In the genomic region with DNA sequence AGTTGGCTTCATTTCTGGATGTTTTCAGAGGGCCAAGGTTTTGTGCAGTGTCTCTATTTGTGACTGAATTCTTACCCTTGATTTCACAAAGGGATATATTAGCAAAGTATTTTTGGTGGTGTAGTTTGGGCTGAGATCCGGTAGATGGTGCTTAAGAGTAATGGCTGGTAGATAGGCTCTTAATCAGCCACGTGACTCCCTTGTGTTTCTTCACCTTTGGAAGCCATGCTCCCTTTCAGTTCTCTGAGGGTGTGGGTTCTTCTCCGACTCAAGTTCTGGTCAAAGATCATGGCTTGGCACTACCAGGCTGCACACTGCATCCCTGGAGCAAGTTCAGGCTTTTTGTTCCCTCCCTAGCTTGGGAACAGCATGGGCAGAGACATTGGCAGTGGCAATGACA, we compare ENCODE assay signal across 22 cellular contexts.
A peak's percentile ranks its signal among the peaks of the same experiment; 100 is the strongest.
DNase-seq lines count a peak whose midpoint lies in the region; ATAC-seq and TF ChIP-seq lines count a peak whose summit lies in the region.
"Had no signal": no experiment of that assay in that cellular context is flagged by ENCODE, and none has a peak within 500 bp of the region (broad histone marks: within the 10 kb centered on the region; RNA-seq: fewer than 3 reads in every experiment).

No MANE protein-coding gene starts in this region.

- H3K27me3 Mint-ChIP-seq in endodermal cell (ENCODE audit: insufficient read depth) = no peaks in the 10 kb centered on the region
- H3K27me3 Mint-ChIP-seq: activated T-helper 17 cell treated with anti-CD3 and anti-CD28 coated beads, Interleukin-2, amount 50 U/mL, for 72 hours; CD4-positive, alpha-beta memory T cell; naive thymus-derived CD8-positive, alpha-beta T cell had no signal

- H3K4me1 ChIP-seq in OCI-LY3 (ENCODE audit: low read length) (no peaks in the 10 kb centered on the region), endodermal cell (ENCODE audit: control insufficient read depth, insufficient read depth, low read length) (no peaks in the 10 kb centered on the region), upper lobe of left lung (no peaks in the 10 kb centered on the region)
- H3K4me1 ChIP-seq: psoas muscle, upper lobe of right lung had no signal

- no peaks in the 10 kb centered on the region for H4K20me1 ChIP-seq in OCI-LY3 (ENCODE audit: insufficient read depth, low read length)

- TF ChIP-seq EP300 in upper lobe of left lung (IDR thresholded peaks at IDR 0.05) = no peak

- no peaks in the 10 kb centered on the region for H3K79me2 ChIP-seq in OCI-LY3 (ENCODE audit: low read length)

- H3K4me2 ChIP-seq in OCI-LY3 (ENCODE audit: low read length) = no peak overlapping the region

- peak; percentile 19 for DNase-seq in DMS53 (lab: John Stamatoyannopoulos, UW)
- DNase-seq in DMS53 treated with DMSO at 0.1 percent for 48 hours (lab: John Stamatoyannopoulos, UW; ENCODE audit: unreplicated experiment) = no peak
- DNase-seq in HEK293T (ENCODE audit: extremely low spot score) = no peak
- peak; percentile 51 for DNase-seq in endodermal cell
- DNase-seq in upper lobe of left lung = no peak
- DNase-seq in GM10266 (ENCODE audit: extremely low spot score) = no peak
- DNase-seq in posterior vena cava (ENCODE audit: low spot score) = no peak
- DNase-seq: activated CD8-positive, alpha-beta T cell treated with anti-CD3 and anti-CD28 coated beads, Interleukin-2, amount 10 ng/mL, durations not matched to agents 7 days and 5 days; CD4-positive, alpha-beta memory T cell; cerebellar nuclear complex; EL; MV-4-11; naive thymus-derived CD8-positive, alpha-beta T cell; NCI-H2081 treated with DMSO at 0.1 percent for 48 hours; psoas muscle; stimulated activated CD4-positive, alpha-beta T cell treated with anti-CD3 and anti-CD28 coated beads, Interleukin-12 subunit alpha, Interleukin-12 subunit beta, amount 100 ng/mL, for 4 hours; stimulated activated naive CD4-positive, alpha-beta T cell treated with Interleukin-2 at 50 U/mL for 16 hours; upper lobe of right lung had no signal

- no peaks in the 10 kb centered on the region for H3K27me3 ChIP-seq in OCI-LY3 (ENCODE audit: low read depth, low read length)
- no peaks in the 10 kb centered on the region for H3K27me3 ChIP-seq in endodermal cell (ENCODE audit: control insufficient read depth, insufficient read depth, low read length, poor library complexity, severe bottlenecking)
- H3K27me3 ChIP-seq in upper lobe of left lung = no peaks in the 10 kb centered on the region
- H3K27me3 ChIP-seq: upper lobe of right lung had no signal

- no peak for ATAC-seq in upper lobe of left lung (ENCODE audit: low FRiP score in 2 of 2)
- ATAC-seq: activated CD8-positive, alpha-beta T cell treated with anti-CD3 and anti-CD28 coated beads, Interleukin-2, amount 10 ng/mL, durations not matched to agents 7 days and 5 days; activated T-helper 17 cell treated with anti-CD3 and anti-CD28 coated beads, Interleukin-2, amount 50 U/mL, for 72 hours; naive thymus-derived CD8-positive, alpha-beta T cell; psoas muscle; upper lobe of right lung had no signal

- H3K4me3 Mint-ChIP-seq in endodermal cell = no peak overlapping the region
- H3K4me3 Mint-ChIP-seq: activated CD8-positive, alpha-beta T cell treated with anti-CD3 and anti-CD28 coated beads, Interleukin-2, amount 10 ng/mL, durations not matched to agents 7 days and 5 days; activated T-helper 17 cell treated with anti-CD3 and anti-CD28 coated beads, Interleukin-2, amount 50 U/mL, for 72 hours; CD4-positive, alpha-beta memory T cell; naive thymus-derived CD8-positive, alpha-beta T cell had no signal

- H3K4me3 ChIP-seq in OCI-LY3 (ENCODE audit: low read length) (no peak overlapping the region), endodermal cell (ENCODE audit: low read length) (no peak overlapping the region), upper lobe of left lung (no peak overlapping the region)
- H3K4me3 ChIP-seq: lung, psoas muscle, upper lobe of right lung had no signal

- no peak for TF ChIP-seq POLR2A in upper lobe of left lung (IDR thresholded peaks at IDR 0.05)

- H3K36me3 Mint-ChIP-seq in endodermal cell (ENCODE audit: low read depth) = no peaks in the 10 kb centered on the region
- H3K36me3 Mint-ChIP-seq: CD4-positive, alpha-beta memory T cell had no signal

- WGBS in endodermal cell (ENCODE audit: insufficient coverage in 1 of 2, insufficient read length in 1 of 2), 2 experiments = 72 to 88% methylated on average over 2 to 3 of the region's 3 CpGs
- WGBS in upper lobe of left lung, 2 donors = 71 to 78% methylated on average over 3 of the region's 3 CpGs

- peaks cover 4% of the 10 kb centered on the region for H3K9me3 Mint-ChIP-seq in endodermal cell

- H2AFZ ChIP-seq in OCI-LY3 (ENCODE audit: low read depth, low read length) = 0 out of 2 replicates have a peak overlapping the region, but pooled peaks have one; percentile 4

- TF ChIP-seq CTCF in OCI-LY3 (IDR thresholded peaks at IDR 0.05; ENCODE audit: low read depth, low read length) (peak; percentile 43), endodermal cell (conservative IDR thresholded peaks at IDR 0.05) (peak; percentile 60), upper lobe of left lung (IDR thresholded peaks at IDR 0.05) (no peak), GM10266 (IDR thresholded peaks at IDR 0.05; ENCODE audit: control insufficient read depth, insufficient read depth, low read depth, missing control alignments) (no peak)

- H3K9me3 ChIP-seq in OCI-LY3 (ENCODE audit: insufficient read depth, low read length) = no peaks in the 10 kb centered on the region
- H3K9me3 ChIP-seq in endodermal cell (ENCODE audit: control insufficient read depth, low read length) = no peaks in the 10 kb centered on the region
- no peaks in the 10 kb centered on the region for H3K9me3 ChIP-seq in upper lobe of left lung
- H3K9me3 ChIP-seq: psoas muscle, upper lobe of right lung had no signal

- H3K27ac ChIP-seq in OCI-LY3 (ENCODE audit: low read length) = no peak overlapping the region
- H3K27ac ChIP-seq in endodermal cell (ENCODE audit: low read depth, low read length) = no peak overlapping the region
- H3K27ac ChIP-seq in upper lobe of left lung = no peak overlapping the region
- H3K27ac ChIP-seq: psoas muscle, upper lobe of right lung, VCaP had no signal

- H3K4me1 Mint-ChIP-seq in endodermal cell = peaks cover 6% of the 10 kb centered on the region
- H3K4me1 Mint-ChIP-seq: activated T-helper 17 cell treated with anti-CD3 and anti-CD28 coated beads, Interleukin-2, amount 50 U/mL, for 72 hours; CD4-positive, alpha-beta memory T cell had no signal

- CTCF ChIA-PET in HEK293T (lab: Yijun Ruan, JAX) = no interaction called here

- H3K9ac ChIP-seq in OCI-LY3 (ENCODE audit: low read length) (no peak overlapping the region), endodermal cell (ENCODE audit: extremely low read depth, low read length, poor library complexity, severe bottlenecking) (no peak overlapping the region)

- H3K36me3 ChIP-seq in OCI-LY3 (replicated peaks; ENCODE audit: low read depth, low read length) = no peaks in the 10 kb centered on the region
- no peaks in the 10 kb centered on the region for H3K36me3 ChIP-seq in endodermal cell (ENCODE audit: control insufficient read depth, insufficient read depth, low read length)
- no peaks in the 10 kb centered on the region for H3K36me3 ChIP-seq in upper lobe of left lung
- H3K36me3 ChIP-seq: upper lobe of right lung had no signal

- no peak overlapping the region for H3K27ac Mint-ChIP-seq in endodermal cell
- H3K27ac Mint-ChIP-seq: activated CD8-positive, alpha-beta T cell treated with anti-CD3 and anti-CD28 coated beads, Interleukin-2, amount 10 ng/mL, durations not matched to agents 7 days and 5 days; activated T-helper 17 cell treated with anti-CD3 and anti-CD28 coated beads, Interleukin-2, amount 50 U/mL, for 72 hours; CD4-positive, alpha-beta memory T cell; naive thymus-derived CD8-positive, alpha-beta T cell had no signal

- POLR2A ChIA-PET in HEK293T (lab: Yijun Ruan, JAX) = no interaction called here

- intact Hi-C loops in posterior vena cava (cut with DNase I) = no loop called here

TF ChIP-seq in HEK293T, 16 proteins besides CTCF, POLR2A, EP300 and RAD21:
- 0 out of 2 replicates have a peak, but pooled peaks have one; percentile 21 for TF ChIP-seq L3MBTL2 (conservative IDR thresholded peaks at IDR 0.05)
- TF ChIP-seq FOXM1 (IDR thresholded peaks at IDR 0.05; ENCODE audit: borderline replicate concordance) = no peak

Comparison
In these comparisons a context has a peak if more than half of its experiments do, and no peak if none do; other contexts are left out.
1. DNase-seq: peak in DMS53 (single experiment) and endodermal cell (single experiment); none in DMS53 treated with DMSO at 0.1 percent for 48 hours (single experiment), HEK293T (single experiment), upper lobe of left lung (0 of 2), GM10266 (single experiment) and posterior vena cava (single experiment).
2. CTCF ChIP-seq: peak in OCI-LY3 (single experiment) and endodermal cell (single experiment); none in upper lobe of left lung (0 of 6) and GM10266 (single experiment).